In the genomic region with DNA sequence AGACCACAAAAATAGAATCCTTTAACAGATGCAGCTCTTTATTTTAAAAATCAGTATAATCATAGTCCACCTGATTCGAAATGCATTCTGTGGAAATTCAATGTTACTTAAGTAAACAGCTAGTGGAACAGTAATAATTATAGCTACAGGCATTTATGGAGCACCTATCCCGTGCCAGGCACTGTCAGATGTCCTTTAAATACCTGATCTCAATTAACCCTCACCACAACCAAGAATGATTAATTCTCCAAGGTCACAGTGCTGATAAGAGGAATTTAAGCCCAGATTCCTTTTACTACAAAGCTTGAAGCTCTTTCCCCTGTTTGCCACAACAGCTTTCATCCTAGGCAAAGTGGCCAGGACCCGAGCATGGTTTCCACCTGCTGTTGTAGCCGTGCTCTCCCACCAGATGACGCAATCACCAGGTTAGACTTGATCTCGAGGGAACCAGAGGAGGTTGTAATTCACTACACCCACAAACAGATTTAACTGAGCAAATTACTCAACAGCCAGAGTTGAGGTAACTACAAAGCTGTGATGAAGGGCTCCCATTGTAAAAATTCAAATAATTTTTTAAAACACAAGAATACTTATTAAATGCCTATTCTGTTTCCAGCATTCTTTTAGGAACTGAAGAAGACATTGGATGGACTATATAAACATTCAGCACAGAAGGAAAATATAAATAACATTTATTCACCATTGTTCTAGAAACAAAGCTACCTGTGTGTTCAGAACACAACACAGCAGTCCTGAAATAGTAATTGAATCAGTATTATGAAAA, we compare ENCODE assay signal across 8 cellular contexts. TPM values are rescaled to one million over a fixed set of nuclear protein-coding genes. Genes with fewer than 3 reads are reported as not detected.
DNase-seq lines count a peak whose midpoint lies in the region; ATAC-seq and TF ChIP-seq lines count a peak whose summit lies in the region.

No MANE protein-coding gene starts in this region.

- no peaks in the 10 kb centered on the region for H3K27me3 ChIP-seq in cardiac muscle cell

- peak; percentile 60 for ATAC-seq in HG03097 (IDR thresholded peaks at IDR 0.05; ENCODE audit: low FRiP score, unreplicated experiment)

- no peaks in the 10 kb centered on the region for H3K4me1 ChIP-seq in cardiac muscle cell (ENCODE audit: low read depth)

- no peaks in the 10 kb centered on the region for H3K9me3 ChIP-seq in cardiac muscle cell (ENCODE audit: low read depth)

- no peak overlapping the region for H3K27ac ChIP-seq in cardiac muscle cell

- DNase-seq in NCI-H2171 treated with DMSO at 0.1 percent for 48 hours (lab: John Stamatoyannopoulos, UW) (peak; percentile 42), NCI-H2171 (lab: John Stamatoyannopoulos, UW) (no peak), NCI-H2227 treated with DMSO at 0.1 percent for 48 hours (lab: John Stamatoyannopoulos, UW) (peak; percentile 10), cardiac muscle cell (ENCODE audit: low read depth in 1 of 2, low spot score in 1 of 2) (peak; percentile 22 to 36), medulla oblongata (ENCODE audit: extremely low spot score) (no peak)
- peak; percentile 50 for DNase-seq in activated T-cell treated with anti-CD3 and anti-CD28 coated beads, Interleukin-2, amount 50 U/mL, for 1 hour
- peak; percentile 39 for DNase-seq in stimulated activated CD4-positive, alpha-beta T cell treated with anti-CD3 and anti-CD28 coated beads, Interleukin-4, amount 100 ng/mL, for 1 hour

- no peaks in the 10 kb centered on the region for H3K36me3 ChIP-seq in cardiac muscle cell

- TF ChIP-seq CTCF in cardiac muscle cell (IDR thresholded peaks at IDR 0.05; ENCODE audit: low read depth, low read length) = no peak

- no peak overlapping the region for H3K4me3 ChIP-seq in cardiac muscle cell

RNA-seq across cellular contexts. Expression of gene PRDM10, which starts 10.3 kb away (rescaled TPM):
- total RNA-seq in cardiac muscle cell = 6.6 and 12.0 TPM in 2 replicates
- 2.2 and 4.1 TPM in 2 replicates for polyA plus RNA-seq in cardiac muscle cell

Comparison
In these comparisons a context has a peak if more than half of its experiments do, and no peak if none do; other contexts are left out.
1. DNase-seq: peak in NCI-H2171 treated with DMSO at 0.1 percent for 48 hours (single experiment), NCI-H2227 treated with DMSO at 0.1 percent for 48 hours (single experiment), activated T-cell treated with anti-CD3 and anti-CD28 coated beads, Interleukin-2, amount 50 U/mL, for 1 hour (single experiment), cardiac muscle cell (2 of 2) and stimulated activated CD4-positive, alpha-beta T cell treated with anti-CD3 and anti-CD28 coated beads, Interleukin-4, amount 100 ng/mL, for 1 hour (single experiment); none in NCI-H2171 (single experiment) and medulla oblongata (single experiment).